8 cellular contexts compared by ENCODE assay signal in the genomic region with DNA sequence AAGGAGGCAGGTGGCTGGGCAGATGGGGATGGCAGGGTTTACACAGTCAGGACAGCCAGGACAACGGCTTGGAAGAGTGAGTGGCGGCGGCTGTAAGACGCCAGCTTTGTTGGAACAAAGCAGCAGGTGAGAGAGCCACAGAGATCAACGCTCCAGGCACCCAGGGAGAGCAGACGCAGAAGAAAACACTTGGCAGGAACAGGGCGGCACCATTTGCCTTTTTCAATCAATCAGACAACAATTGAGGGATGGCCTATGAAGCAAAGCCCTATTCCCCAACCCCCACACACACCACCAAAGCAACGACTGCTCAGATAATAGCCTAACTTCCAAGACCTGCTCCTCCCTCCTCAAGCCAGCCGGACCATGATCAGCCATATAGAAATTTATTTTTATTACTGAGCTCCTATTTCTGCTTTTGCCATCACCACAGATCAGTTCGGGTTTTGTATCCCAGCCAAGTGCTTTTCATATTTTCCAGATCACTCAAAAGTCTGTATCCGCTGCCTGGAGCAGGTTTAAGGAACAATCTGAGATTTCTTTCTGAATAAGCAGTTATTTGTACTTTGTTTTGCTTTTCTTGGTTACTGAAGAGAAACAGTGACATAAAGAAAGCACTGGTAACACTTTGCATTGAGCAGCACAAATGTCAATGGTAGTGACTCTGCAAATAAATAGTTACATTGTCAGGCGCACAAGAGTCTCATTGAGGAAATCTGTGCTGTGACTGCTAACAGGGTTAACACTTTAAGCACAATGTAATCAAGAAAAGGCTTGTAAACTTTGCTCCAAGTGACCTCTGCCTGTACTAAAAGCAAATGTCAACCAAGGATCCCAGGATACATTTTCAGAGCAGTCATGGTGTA.
A peak's percentile ranks its signal among the peaks of the same experiment; 100 is the strongest.
DNase-seq lines count a peak whose midpoint lies in the region; ATAC-seq, FAIRE-seq and TF ChIP-seq lines count a peak whose summit lies in the region.

No MANE protein-coding gene starts in this region.

- ATAC-seq in GM21825 (IDR thresholded peaks at IDR 0.05; ENCODE audit: unreplicated experiment) (no peak), GM18858 (IDR thresholded peaks at IDR 0.05; ENCODE audit: unreplicated experiment) (no peak), GM21515 (IDR thresholded peaks at IDR 0.05; ENCODE audit: unreplicated experiment) (no peak)

- peak overlapping the region; percentile 89 for H3K27ac Mint-ChIP-seq in neural progenitor cell

- TF ChIP-seq CTCF in H1 (IDR thresholded peaks at IDR 0.05; ENCODE audit: control extremely low read depth in 1 of 3, insufficient read depth in 1 of 3, low read depth in 1 of 3, low read length in 3 of 3) (no peak), neural progenitor cell (IDR thresholded peaks at IDR 0.05) (no peak)

- peak overlapping the region; percentile 83 for H4K8ac ChIP-seq in H1 (ENCODE audit: extremely low read depth, insufficient read depth, low read length)

- H3K79me2 ChIP-seq in H1 (ENCODE audit: control insufficient read depth in 1 of 2, insufficient read depth in 2 of 2, low read length in 2 of 2) (no peaks in the 10 kb centered on the region), neural progenitor cell (ENCODE audit: low read depth) (no peaks in the 10 kb centered on the region)

- FAIRE-seq in H1 (lab: Jason Lieb, UNC): no peak
- no peak for FAIRE-seq in H54 (lab: Jason Lieb, UNC)

- peak overlapping the region; percentile 50 for H4K91ac ChIP-seq in H1 (replicated peaks; ENCODE audit: insufficient read length, low read length)

- H3K4me2 ChIP-seq in H1 (ENCODE audit: insufficient read depth in 1 of 2, low read depth in 2 of 2, low read length in 2 of 2): peak overlapping the region; percentile 40 to 53; a peak in 2 of 4 replicates
- H3K4me2 ChIP-seq in neural progenitor cell: peak overlapping the region; percentile 73

- H3K4me3 ChIP-seq in H1 (ENCODE audit: extremely low read depth in 1 of 4, insufficient read depth in 2 of 4, low read depth in 3 of 4, low read length in 4 of 4) (peak overlapping the region in 1 of 4 experiments; percentile 7; a peak in 2 of 8 replicates), neural progenitor cell (peak overlapping the region; percentile 23)

- H3K4me1 ChIP-seq in H1 (replicated peaks in 1 of 4; ENCODE audit: control insufficient read depth in 3 of 4, insufficient read depth in 4 of 4, low read length in 3 of 4): peaks cover 0 to 12% (median 7%) of the 10 kb centered on the region in 4 experiments; a peak in 6 of 7 replicates
- H3K4me1 ChIP-seq in neural progenitor cell: peaks cover 22% of the 10 kb centered on the region

- peak overlapping the region; percentile 25 for H4K5ac ChIP-seq in H1 (ENCODE audit: insufficient read length, low read depth, low read length)

- no peak overlapping the region for H3K4ac ChIP-seq in H1 (replicated peaks; ENCODE audit: insufficient read length, low read depth, low read length)

- no peak for TF ChIP-seq RAD21 in H1 (IDR thresholded peaks at IDR 0.05 in 1 of 2, conservative IDR thresholded peaks at IDR 0.05 in 1 of 2; ENCODE audit: low read depth in 2 of 2, low read length in 2 of 2)

- peak overlapping the region; percentile 40; the same call in 1 of the 2 replicates for H2BK20ac ChIP-seq in H1 (ENCODE audit: low read length)

- H4K20me1 ChIP-seq in H1 (replicated peaks in 1 of 2; ENCODE audit: control insufficient read depth in 1 of 2, insufficient read depth in 2 of 2, low read length in 2 of 2) (no peaks in the 10 kb centered on the region), neural progenitor cell (ENCODE audit: low read depth) (peaks cover 6% of the 10 kb centered on the region)

- 57% methylated on average over 12 of the region's 12 CpGs; no CpG with 5 or more reads in 1 of the 2 experiments for WGBS in H1 (ENCODE audit: extremely low coverage in 1 of 2, insufficient coverage in 1 of 2, insufficient read length in 1 of 2, insufficient replicate concordance in 2 of 2, low coverage in 1 of 2, low lambda C conversion rate in 2 of 2, missing lambda C conversion rate in 1 of 2), 2 experiments

- H3K27me3 ChIP-seq in H1 (replicated peaks in 1 of 4; ENCODE audit: control insufficient read depth in 3 of 4, extremely low read depth in 1 of 4, insufficient read depth in 3 of 4, low read length in 3 of 4) (no peaks in the 10 kb centered on the region), neural progenitor cell (no peaks in the 10 kb centered on the region)

- H3K27me3 Mint-ChIP-seq in neural progenitor cell (ENCODE audit: insufficient read depth, low read depth): no peaks in the 10 kb centered on the region

- peaks cover 20% of the 10 kb centered on the region for H3K4me1 Mint-ChIP-seq in neural progenitor cell

- H2BK12ac ChIP-seq in H1 (ENCODE audit: low read depth, low read length): peak overlapping the region; percentile 88; the same call in 1 of the 2 replicates

- peak overlapping the region; percentile 1; the same call in 1 of the 2 replicates for H3K18ac ChIP-seq in H1 (ENCODE audit: extremely low read depth, low read length)

- DNase-seq in DMS53 (lab: John Stamatoyannopoulos, UW): peak; percentile 97
- peak; percentile 91 for DNase-seq in NCI-H2196 treated with DMSO at 0.1 percent for 48 hours (lab: John Stamatoyannopoulos, UW; ENCODE audit: unreplicated experiment)
- no peak for DNase-seq in H1 (ENCODE audit: low read depth in 1 of 2, low spot score in 2 of 2)
- peak; percentile 91 for DNase-seq in neural progenitor cell (ENCODE audit: low spot score)
- DNase-seq in H54 (ENCODE audit: insufficient read length, low spot score): no peak

- H3F3A ChIP-seq in neural progenitor cell (ENCODE audit: low read depth): peaks cover 27% of the 10 kb centered on the region

- peaks cover 2% of the 10 kb centered on the region for H3K9me3 Mint-ChIP-seq in neural progenitor cell

- H3K9me3 ChIP-seq in H1 (ENCODE audit: insufficient read depth in 2 of 2, low read depth in 1 of 2, low read length in 1 of 2) (no peaks in the 10 kb centered on the region), neural progenitor cell (ENCODE audit: low read depth) (no peaks in the 10 kb centered on the region)

- no peak overlapping the region for H2AK5ac ChIP-seq in H1 (ENCODE audit: low read depth, low read length)

- POLR2A ChIA-PET in H1 (lab: Charles Lee; ENCODE audit: partially characterized antibody): no interaction called here

- peak overlapping the region; percentile 66 for H3K4me3 Mint-ChIP-seq in neural progenitor cell

- no peak overlapping the region for H3K14ac ChIP-seq in H1 (ENCODE audit: insufficient read length)

- no peak overlapping the region for H3K56ac ChIP-seq in H1 (replicated peaks; ENCODE audit: insufficient read length, low read depth, low read length)

- H3K23me2 ChIP-seq in H1 (ENCODE audit: low read depth, low read length): no peaks in the 10 kb centered on the region; the same call in 1 of the 2 replicates

- H3K9ac ChIP-seq in H1 (replicated peaks in 1 of 4; ENCODE audit: extremely low read depth in 1 of 4, low read depth in 3 of 4, low read length in 3 of 4): peak overlapping the region in 2 of 4 experiments; percentile 14 to 17; a peak in 3 of 7 replicates
- no peak overlapping the region for H3K9ac ChIP-seq in neural progenitor cell

- H3K27ac ChIP-seq in H1 (ENCODE audit: low read depth, low read length): no peak overlapping the region
- H3K27ac ChIP-seq in neural progenitor cell: peak overlapping the region; percentile 56

- H3K36me3 ChIP-seq in H1 (ENCODE audit: control insufficient read depth in 2 of 4, insufficient read depth in 4 of 4, low read length in 3 of 4) (no peaks in the 10 kb centered on the region), neural progenitor cell (no peaks in the 10 kb centered on the region)

- H2BK15ac ChIP-seq in H1 (ENCODE audit: low read length): no peak overlapping the region; the same call in 1 of the 2 replicates

- CTCF ChIA-PET in H1 (lab: Charles Lee; ENCODE audit: partially characterized antibody): interaction anchor here (1.0 to 1.7 kb wide), 6 partner anchors 16 to 162 kb away, joined by 3 to 6 read pairs (median 4); no protein-coding TSS in a partner anchor

- H2BK5ac ChIP-seq in H1 (ENCODE audit: low read depth, low read length): peak overlapping the region; percentile 63; the same call in 1 of the 2 replicates

- TF ChIP-seq POLR2A in H1 (IDR thresholded peaks at IDR 0.05; ENCODE audit: control extremely low read depth in 1 of 2, low read depth in 2 of 2, low read length in 2 of 2): no peak
- TF ChIP-seq POLR2A in H54 (IDR thresholded peaks at IDR 0.05; ENCODE audit: low read depth, low read length): no peak

- TF ChIP-seq EP300 in H1 (IDR thresholded peaks at IDR 0.05; ENCODE audit: borderline replicate concordance in 1 of 2, low read depth in 2 of 2, low read length in 2 of 2): no peak

- H2AFZ ChIP-seq in H1 (ENCODE audit: low read length): peak overlapping the region; percentile 95
- no peak overlapping the region for H2AFZ ChIP-seq in neural progenitor cell (replicated peaks)

- no peak overlapping the region for H2BK120ac ChIP-seq in H1 (replicated peaks; ENCODE audit: low read depth, low read length)

- H3K79me1 ChIP-seq in H1 (ENCODE audit: low read depth, low read length): no peaks in the 10 kb centered on the region

- H3K23ac ChIP-seq in H1 (ENCODE audit: insufficient read length): no peak overlapping the region

- no peaks in the 10 kb centered on the region for H3K36me3 Mint-ChIP-seq in neural progenitor cell

TF ChIP-seq in H1, 55 proteins besides CTCF, POLR2A, EP300 and RAD21 (continues in another document):
- TF ChIP-seq KDM4A (IDR thresholded peaks at IDR 0.05; ENCODE audit: low read depth, low read length, severe bottlenecking) (no peak), ASH2L (IDR thresholded peaks at IDR 0.05; ENCODE audit: low read length) (no peak), SP2 (IDR thresholded peaks at IDR 0.05; ENCODE audit: low read length) (no peak), POLR2AphosphoS5 (IDR thresholded peaks at IDR 0.05; ENCODE audit: low read depth, low read length) (no peak), YY1 (IDR thresholded peaks at IDR 0.05; ENCODE audit: low read depth, low read length) (no peak), CREB1 (IDR thresholded peaks at IDR 0.05) (no peak)
- TF ChIP-seq, protein P1, sequence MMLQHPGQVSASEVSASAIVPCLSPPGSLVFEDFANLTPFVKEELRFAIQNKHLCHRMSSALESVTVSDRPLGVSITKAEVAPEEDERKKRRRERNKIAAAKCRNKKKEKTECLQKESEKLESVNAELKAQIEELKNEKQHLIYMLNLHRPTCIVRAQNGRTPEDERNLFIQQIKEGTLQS (IDR thresholded peaks at IDR 0.05; ENCODE audit: insufficient read depth, low read depth, low read length): no peak
- TF ChIP-seq, protein P2, sequence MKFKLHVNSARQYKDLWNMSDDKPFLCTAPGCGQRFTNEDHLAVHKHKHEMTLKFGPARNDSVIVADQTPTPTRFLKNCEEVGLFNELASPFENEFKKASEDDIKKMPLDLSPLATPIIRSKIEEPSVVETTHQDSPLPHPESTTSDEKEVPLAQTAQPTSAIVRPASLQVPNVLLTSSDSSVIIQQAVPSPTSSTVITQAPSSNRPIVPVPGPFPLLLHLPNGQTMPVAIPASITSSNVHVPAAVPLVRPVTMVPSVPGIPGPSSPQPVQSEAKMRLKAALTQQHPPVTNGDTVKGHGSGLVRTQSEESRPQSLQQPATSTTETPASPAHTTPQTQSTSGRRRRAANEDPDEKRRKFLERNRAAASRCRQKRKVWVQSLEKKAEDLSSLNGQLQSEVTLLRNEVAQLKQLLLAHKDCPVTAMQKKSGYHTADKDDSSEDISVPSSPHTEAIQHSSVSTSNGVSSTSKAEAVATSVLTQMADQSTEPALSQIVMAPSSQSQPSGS (IDR thresholded peaks at IDR 0.05; ENCODE audit: low read length): no peak

Comparison
In these comparisons a context has a peak if more than half of its experiments do, and no peak if none do; other contexts are left out.
1. DNase-seq: peak in DMS53 (single experiment), NCI-H2196 treated with DMSO at 0.1 percent for 48 hours (single experiment) and neural progenitor cell (single experiment); none in H1 (0 of 2) and H54 (single experiment).